Comparison of ENCODE assay signal across 16 cellular contexts in the genomic region with DNA sequence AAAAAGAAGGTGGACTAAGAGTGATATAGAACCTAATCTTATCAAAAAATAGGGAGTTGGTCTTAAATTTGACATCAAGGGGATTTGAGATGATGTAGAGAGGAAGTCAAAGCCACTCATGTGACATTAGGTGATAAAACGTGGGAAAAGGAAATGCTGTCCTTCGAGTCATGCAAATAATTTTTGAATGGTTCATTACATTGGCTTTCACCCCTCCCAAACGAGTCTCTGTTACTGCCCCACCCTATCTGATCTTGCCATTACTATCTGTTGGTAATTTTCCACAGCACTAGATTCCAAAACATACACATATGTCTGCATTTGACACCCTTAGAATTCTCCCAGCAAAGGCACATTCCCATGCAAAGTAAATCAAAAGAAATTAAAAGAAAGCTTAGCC.
"Had no signal": no experiment of that assay in that cellular context is flagged by ENCODE, and none has a peak within 500 bp of the region (broad histone marks: within the 10 kb centered on the region; RNA-seq: fewer than 3 reads in every experiment).

No MANE protein-coding gene starts in this region.

- DNase-seq: activated CD4-positive, alpha-beta memory T cell treated with anti-CD3 and anti-CD28 coated beads, Interleukin-2, amount 10 ng/mL, durations not matched to agents 7 days and 5 days; activated naive CD4-positive, alpha-beta T cell treated with anti-CD3 and anti-CD28 coated beads, Interleukin-2, amount 50 U/mL, for 16 hours; activated T-cell treated with anti-CD3 and anti-CD28 coated beads, Interleukin-2, amount 50 U/mL, for 24 hours; dorsolateral prefrontal cortex; glutamatergic neuron; hypothalamus; nephron progenitor cell; psoas muscle; right lobe of liver; spleen; stomach; SW 1271; testis; upper lobe of left lung had no signal

- H3K4me1 ChIP-seq: esophagus muscularis mucosa, foreskin keratinocyte, psoas muscle, right lobe of liver, spleen, stomach, testis, upper lobe of left lung had no signal

- H3K9me3 ChIP-seq: esophagus muscularis mucosa, psoas muscle, right lobe of liver, spleen, stomach, testis, upper lobe of left lung had no signal

- H3K36me3 ChIP-seq: esophagus muscularis mucosa, right lobe of liver, spleen, stomach, upper lobe of left lung had no signal

- ATAC-seq: foreskin keratinocyte, psoas muscle, right lobe of liver had no signal

- H3K4me3 ChIP-seq: dorsolateral prefrontal cortex, esophagus muscularis mucosa, psoas muscle, right lobe of liver, spleen, stomach, testis, upper lobe of left lung had no signal

- H3K27me3 ChIP-seq: dorsolateral prefrontal cortex, esophagus muscularis mucosa, foreskin keratinocyte, right lobe of liver, spleen, stomach, testis, upper lobe of left lung had no signal

- H3K27ac ChIP-seq: dorsolateral prefrontal cortex, esophagus muscularis mucosa, foreskin keratinocyte, psoas muscle, right lobe of liver, spleen, stomach, testis, upper lobe of left lung had no signal
